Comparison of ENCODE assay signal across 1 cellular context in the genomic region with DNA sequence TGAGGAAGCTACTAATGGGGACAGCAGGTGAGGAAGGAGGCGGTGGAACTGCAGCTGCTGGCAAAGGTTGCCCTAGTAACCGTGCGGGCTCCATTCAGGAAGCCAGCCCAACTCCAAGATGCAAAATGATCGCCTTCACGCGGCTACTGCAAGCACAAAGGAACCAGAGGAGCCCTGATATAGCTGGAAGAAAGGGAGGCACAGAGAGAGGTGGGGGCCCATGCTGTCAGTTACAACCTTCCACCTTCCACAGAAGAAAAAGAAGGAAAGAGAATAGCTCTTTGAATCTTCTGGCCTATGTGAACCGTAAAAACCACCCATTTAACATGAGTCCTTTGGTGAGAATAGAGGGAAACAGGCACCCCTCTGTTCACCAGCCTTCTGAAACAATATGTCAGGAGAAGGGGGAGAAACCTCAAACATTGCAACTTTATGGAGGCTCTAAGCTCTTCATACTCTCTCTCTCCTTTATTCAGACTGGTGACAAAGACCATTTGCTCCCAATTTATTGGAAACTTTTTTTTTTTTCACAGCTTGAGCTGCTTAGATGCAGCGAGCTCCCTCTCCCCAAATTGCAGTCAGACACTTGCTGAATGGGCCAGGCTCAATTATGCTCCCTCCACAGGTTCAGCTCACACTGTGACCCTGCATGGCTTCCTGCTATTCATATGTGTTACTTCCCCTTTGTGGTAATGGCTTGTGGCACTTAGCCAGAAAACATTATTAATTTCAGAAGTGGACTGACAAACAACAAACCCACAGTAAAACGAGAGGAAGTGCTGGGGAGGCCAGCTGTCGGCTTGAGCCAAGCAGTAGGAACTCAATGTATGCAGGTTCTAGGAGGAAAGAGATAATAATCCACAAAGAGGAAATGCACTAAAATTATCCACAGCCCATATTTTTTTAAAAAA.
TF ChIP-seq lines count a peak whose summit lies in the region.

No MANE protein-coding gene starts in this region.

TF ChIP-seq in GM23338, 12 proteins besides CTCF, POLR2A, EP300 and RAD21 (continued from another document):
- TF ChIP-seq, protein P1, sequence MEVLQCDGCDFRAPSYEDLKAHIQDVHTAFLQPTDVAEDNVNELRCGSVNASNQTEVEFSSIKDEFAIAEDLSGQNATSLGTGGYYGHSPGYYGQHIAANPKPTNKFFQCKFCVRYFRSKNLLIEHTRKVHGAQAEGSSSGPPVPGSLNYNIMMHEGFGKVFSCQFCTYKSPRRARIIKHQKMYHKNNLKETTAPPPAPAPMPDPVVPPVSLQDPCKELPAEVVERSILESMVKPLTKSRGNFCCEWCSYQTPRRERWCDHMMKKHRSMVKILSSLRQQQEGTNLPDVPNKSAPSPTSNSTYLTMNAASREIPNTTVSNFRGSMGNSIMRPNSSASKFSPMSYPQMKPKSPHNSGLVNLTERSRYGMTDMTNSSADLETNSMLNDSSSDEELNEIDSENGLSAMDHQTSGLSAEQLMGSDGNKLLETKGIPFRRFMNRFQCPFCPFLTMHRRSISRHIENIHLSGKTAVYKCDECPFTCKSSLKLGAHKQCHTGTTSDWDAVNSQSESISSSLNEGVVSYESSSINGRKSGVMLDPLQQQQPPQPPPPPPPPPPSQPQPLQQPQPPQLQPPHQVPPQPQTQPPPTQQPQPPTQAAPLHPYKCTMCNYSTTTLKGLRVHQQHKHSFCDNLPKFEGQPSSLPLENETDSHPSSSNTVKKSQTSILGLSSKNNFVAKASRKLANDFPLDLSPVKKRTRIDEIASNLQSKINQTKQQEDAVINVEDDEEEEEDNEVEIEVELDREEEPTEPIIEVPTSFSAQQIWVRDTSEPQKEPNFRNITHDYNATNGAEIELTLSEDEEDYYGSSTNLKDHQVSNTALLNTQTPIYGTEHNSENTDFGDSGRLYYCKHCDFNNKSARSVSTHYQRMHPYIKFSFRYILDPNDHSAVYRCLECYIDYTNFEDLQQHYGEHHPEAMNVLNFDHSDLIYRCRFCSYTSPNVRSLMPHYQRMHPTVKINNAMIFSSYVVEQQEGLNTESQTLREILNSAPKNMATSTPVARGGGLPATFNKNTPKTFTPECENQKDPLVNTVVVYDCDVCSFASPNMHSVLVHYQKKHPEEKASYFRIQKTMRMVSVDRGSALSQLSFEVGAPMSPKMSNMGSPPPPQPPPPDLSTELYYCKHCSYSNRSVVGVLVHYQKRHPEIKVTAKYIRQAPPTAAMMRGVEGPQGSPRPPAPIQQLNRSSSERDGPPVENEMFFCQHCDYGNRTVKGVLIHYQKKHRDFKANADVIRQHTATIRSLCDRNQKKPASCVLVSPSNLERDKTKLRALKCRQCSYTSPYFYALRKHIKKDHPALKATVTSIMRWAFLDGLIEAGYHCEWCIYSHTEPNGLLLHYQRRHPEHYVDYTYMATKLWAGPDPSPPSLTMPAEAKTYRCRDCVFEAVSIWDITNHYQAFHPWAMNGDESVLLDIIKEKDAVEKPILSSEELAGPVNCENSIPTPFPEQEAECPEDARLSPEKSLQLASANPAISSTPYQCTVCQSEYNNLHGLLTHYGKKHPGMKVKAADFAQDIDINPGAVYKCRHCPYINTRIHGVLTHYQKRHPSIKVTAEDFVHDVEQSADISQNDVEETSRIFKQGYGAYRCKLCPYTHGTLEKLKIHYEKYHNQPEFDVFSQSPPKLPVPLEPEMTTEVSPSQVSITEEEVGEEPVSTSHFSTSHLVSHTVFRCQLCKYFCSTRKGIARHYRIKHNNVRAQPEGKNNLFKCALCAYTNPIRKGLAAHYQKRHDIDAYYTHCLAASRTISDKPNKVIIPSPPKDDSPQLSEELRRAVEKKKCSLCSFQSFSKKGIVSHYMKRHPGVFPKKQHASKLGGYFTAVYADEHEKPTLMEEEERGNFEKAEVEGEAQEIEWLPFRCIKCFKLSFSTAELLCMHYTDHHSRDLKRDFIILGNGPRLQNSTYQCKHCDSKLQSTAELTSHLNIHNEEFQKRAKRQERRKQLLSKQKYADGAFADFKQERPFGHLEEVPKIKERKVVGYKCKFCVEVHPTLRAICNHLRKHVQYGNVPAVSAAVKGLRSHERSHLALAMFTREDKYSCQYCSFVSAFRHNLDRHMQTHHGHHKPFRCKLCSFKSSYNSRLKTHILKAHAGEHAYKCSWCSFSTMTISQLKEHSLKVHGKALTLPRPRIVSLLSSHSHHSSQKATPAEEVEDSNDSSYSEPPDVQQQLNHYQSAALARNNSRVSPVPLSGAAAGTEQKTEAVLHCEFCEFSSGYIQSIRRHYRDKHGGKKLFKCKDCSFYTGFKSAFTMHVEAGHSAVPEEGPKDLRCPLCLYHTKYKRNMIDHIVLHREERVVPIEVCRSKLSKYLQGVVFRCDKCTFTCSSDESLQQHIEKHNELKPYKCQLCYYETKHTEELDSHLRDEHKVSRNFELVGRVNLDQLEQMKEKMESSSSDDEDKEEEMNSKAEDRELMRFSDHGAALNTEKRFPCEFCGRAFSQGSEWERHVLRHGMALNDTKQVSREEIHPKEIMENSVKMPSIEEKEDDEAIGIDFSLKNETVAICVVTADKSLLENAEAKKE (CRISPR knock-in tag; IDR thresholded peaks at IDR 0.05): no peak
- TF ChIP-seq, protein P2, sequence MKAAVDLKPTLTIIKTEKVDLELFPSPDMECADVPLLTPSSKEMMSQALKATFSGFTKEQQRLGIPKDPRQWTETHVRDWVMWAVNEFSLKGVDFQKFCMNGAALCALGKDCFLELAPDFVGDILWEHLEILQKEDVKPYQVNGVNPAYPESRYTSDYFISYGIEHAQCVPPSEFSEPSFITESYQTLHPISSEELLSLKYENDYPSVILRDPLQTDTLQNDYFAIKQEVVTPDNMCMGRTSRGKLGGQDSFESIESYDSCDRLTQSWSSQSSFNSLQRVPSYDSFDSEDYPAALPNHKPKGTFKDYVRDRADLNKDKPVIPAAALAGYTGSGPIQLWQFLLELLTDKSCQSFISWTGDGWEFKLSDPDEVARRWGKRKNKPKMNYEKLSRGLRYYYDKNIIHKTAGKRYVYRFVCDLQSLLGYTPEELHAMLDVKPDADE (IDR thresholded peaks at IDR 0.05): no peak
- TF ChIP-seq, protein P3, sequence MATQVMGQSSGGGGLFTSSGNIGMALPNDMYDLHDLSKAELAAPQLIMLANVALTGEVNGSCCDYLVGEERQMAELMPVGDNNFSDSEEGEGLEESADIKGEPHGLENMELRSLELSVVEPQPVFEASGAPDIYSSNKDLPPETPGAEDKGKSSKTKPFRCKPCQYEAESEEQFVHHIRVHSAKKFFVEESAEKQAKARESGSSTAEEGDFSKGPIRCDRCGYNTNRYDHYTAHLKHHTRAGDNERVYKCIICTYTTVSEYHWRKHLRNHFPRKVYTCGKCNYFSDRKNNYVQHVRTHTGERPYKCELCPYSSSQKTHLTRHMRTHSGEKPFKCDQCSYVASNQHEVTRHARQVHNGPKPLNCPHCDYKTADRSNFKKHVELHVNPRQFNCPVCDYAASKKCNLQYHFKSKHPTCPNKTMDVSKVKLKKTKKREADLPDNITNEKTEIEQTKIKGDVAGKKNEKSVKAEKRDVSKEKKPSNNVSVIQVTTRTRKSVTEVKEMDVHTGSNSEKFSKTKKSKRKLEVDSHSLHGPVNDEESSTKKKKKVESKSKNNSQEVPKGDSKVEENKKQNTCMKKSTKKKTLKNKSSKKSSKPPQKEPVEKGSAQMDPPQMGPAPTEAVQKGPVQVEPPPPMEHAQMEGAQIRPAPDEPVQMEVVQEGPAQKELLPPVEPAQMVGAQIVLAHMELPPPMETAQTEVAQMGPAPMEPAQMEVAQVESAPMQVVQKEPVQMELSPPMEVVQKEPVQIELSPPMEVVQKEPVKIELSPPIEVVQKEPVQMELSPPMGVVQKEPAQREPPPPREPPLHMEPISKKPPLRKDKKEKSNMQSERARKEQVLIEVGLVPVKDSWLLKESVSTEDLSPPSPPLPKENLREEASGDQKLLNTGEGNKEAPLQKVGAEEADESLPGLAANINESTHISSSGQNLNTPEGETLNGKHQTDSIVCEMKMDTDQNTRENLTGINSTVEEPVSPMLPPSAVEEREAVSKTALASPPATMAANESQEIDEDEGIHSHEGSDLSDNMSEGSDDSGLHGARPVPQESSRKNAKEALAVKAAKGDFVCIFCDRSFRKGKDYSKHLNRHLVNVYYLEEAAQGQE (IDR thresholded peaks at IDR 0.05; ENCODE audit: unreplicated experiment): no peak
- TF ChIP-seq STAT1 (IDR thresholded peaks at IDR 0.05; ENCODE audit: unreplicated experiment): no peak
